Comparison of ENCODE assay signal across 25 cellular contexts in genomic region chr1:43898981-43899380, GRCh38. TPM values are rescaled to one million over a fixed set of nuclear protein-coding genes. Genes with fewer than 3 reads are reported as not detected.
A peak's percentile ranks its signal among the peaks of the same experiment; 100 is the strongest.
DNase-seq lines count a peak whose midpoint lies in the region; ATAC-seq and TF ChIP-seq lines count a peak whose summit lies in the region.
"Had no signal": no experiment of that assay in that cellular context is flagged by ENCODE, and none has a peak within 500 bp of the region (broad histone marks: within the 10 kb centered on the region; RNA-seq: fewer than 3 reads in every experiment).

No MANE protein-coding gene starts in this region.

- peaks cover 0 to 6% of the 10 kb centered on the region in 2 donors for H3K36me3 ChIP-seq in aorta (ENCODE audit: control insufficient read depth in 1 of 2, insufficient read depth in 2 of 2, low read length in 1 of 2)
- H3K36me3 ChIP-seq: BE2C had no signal

- H3K4me1 Mint-ChIP-seq in stimulated activated naive CD8-positive, alpha-beta T cell treated with anti-CD3 and anti-CD28 coated beads, Interleukin-15, amount 100 ng/mL, for 72 hours: no peaks in the 10 kb centered on the region
- H3K4me1 Mint-ChIP-seq in T-helper 17 cell: peaks cover 12% of the 10 kb centered on the region
- H3K4me1 Mint-ChIP-seq: CD14-positive monocyte; CD4-positive, alpha-beta memory T cell; CD8-positive, alpha-beta memory T cell had no signal

- H3K4me3 Mint-ChIP-seq in stimulated activated naive CD8-positive, alpha-beta T cell treated with anti-CD3 and anti-CD28 coated beads, Interleukin-15, amount 100 ng/mL, for 72 hours: no peak overlapping the region
- no peak overlapping the region for H3K4me3 Mint-ChIP-seq in T-helper 17 cell
- H3K4me3 Mint-ChIP-seq: CD14-positive monocyte; CD4-positive, alpha-beta memory T cell; CD4-positive, CD25-positive, alpha-beta regulatory T cell; CD8-positive, alpha-beta memory T cell had no signal

- peak overlapping the region; percentile 49 to 60 for H3K27ac Mint-ChIP-seq in stimulated activated naive CD8-positive, alpha-beta T cell treated with anti-CD3 and anti-CD28 coated beads, Interleukin-15, amount 100 ng/mL, for 72 hours
- H3K27ac Mint-ChIP-seq in T-helper 17 cell: peak overlapping the region; percentile 14

- 97 to 100% methylated on average over 12 of the region's 12 CpGs for WGBS in aorta, 2 donors

- H3K27me3 ChIP-seq in aorta (ENCODE audit: control insufficient read depth in 1 of 2, insufficient read depth in 2 of 2, low read length in 1 of 2): no peaks in the 10 kb centered on the region
- H3K27me3 ChIP-seq: BE2C, BLaER1 had no signal

- H3K27me3 Mint-ChIP-seq in stimulated activated naive CD8-positive, alpha-beta T cell treated with anti-CD3 and anti-CD28 coated beads, Interleukin-15, amount 100 ng/mL, for 72 hours: no peaks in the 10 kb centered on the region
- no peaks in the 10 kb centered on the region for H3K27me3 Mint-ChIP-seq in T-helper 17 cell
- H3K27me3 Mint-ChIP-seq: CD4-positive, alpha-beta memory T cell; CD4-positive, CD25-positive, alpha-beta regulatory T cell; CD8-positive, alpha-beta memory T cell had no signal

- no peak overlapping the region for H3K27ac ChIP-seq in aorta (ENCODE audit: low read depth in 1 of 2, low read length in 2 of 2)
- H3K27ac ChIP-seq: BLaER1 had no signal

- DNase-seq in stimulated activated naive CD8-positive, alpha-beta T cell treated with anti-CD3 and anti-CD28 coated beads, Interleukin-15, amount 100 ng/mL, for 72 hours: no peak
- DNase-seq in stimulated activated naive CD8-positive, alpha-beta T cell treated with anti-CD3 and anti-CD28 coated beads, Interleukin-15, Interleukin-2, amounts not matched to agents 100 U/mL and 50 U/mL, for 24 hours: no peak
- DNase-seq in T-helper 17 cell (no peak), islet precursor cell (peak; percentile 35), omental fat pad (ENCODE audit: low spot score) (no peak), aorta (no peak)
- DNase-seq: 8988T; ACHN; BE2C; C1 segment of cervical spinal cord; CD4-positive, alpha-beta memory T cell; CD4-positive, CD25-positive, alpha-beta regulatory T cell; CD8-positive, alpha-beta memory T cell; COR-L47; DMS 273 treated with DMSO at 0.1 percent for 48 hours; DMS153; DMS53; DND-41; EL; GDM1 had no signal

- intact Hi-C loops in aorta (cut with DNase I): no loop called here

- no peak for TF ChIP-seq CTCF in omental fat pad (IDR thresholded peaks at IDR 0.05)

- H3K4me3 ChIP-seq in aorta (ENCODE audit: low read length in 2 of 2): no peak overlapping the region
- H3K4me3 ChIP-seq: BLaER1, GM12878 had no signal

- H3K9me3 ChIP-seq in T-helper 17 cell (ENCODE audit: control insufficient read depth, low read length, poor library complexity, severe bottlenecking): no peaks in the 10 kb centered on the region
- no peaks in the 10 kb centered on the region for H3K9me3 ChIP-seq in aorta (ENCODE audit: control insufficient read depth, low read length)
- H3K9me3 ChIP-seq: BE2C, BLaER1 had no signal

- no peak for ATAC-seq in stimulated activated naive CD8-positive, alpha-beta T cell treated with anti-CD3 and anti-CD28 coated beads, Interleukin-15, amount 100 ng/mL, for 72 hours
- no peak for ATAC-seq in stimulated activated naive CD8-positive, alpha-beta T cell treated with anti-CD3 and anti-CD28 coated beads, Interleukin-15, Interleukin-2, amounts not matched to agents 100 U/mL and 50 U/mL, for 24 hours
- ATAC-seq in T-helper 17 cell (no peak), omental fat pad (ENCODE audit: low FRiP score) (no peak), aorta (ENCODE audit: low FRiP score) (no peak)
- ATAC-seq: GM12878 had no signal

- no peaks in the 10 kb centered on the region for H3K4me1 ChIP-seq in aorta (ENCODE audit: control insufficient read depth in 1 of 2, insufficient read depth in 2 of 2, low read length in 2 of 2)
- H3K4me1 ChIP-seq: BE2C had no signal

- no peaks in the 10 kb centered on the region for H3K9me3 Mint-ChIP-seq in stimulated activated naive CD8-positive, alpha-beta T cell treated with anti-CD3 and anti-CD28 coated beads, Interleukin-15, amount 100 ng/mL, for 72 hours
- H3K9me3 Mint-ChIP-seq: CD4-positive, alpha-beta memory T cell; CD4-positive, CD25-positive, alpha-beta regulatory T cell; CD8-positive, alpha-beta memory T cell had no signal

- H3K36me3 Mint-ChIP-seq in T-helper 17 cell (ENCODE audit: low read depth): peaks cover 14% of the 10 kb centered on the region

RNA-seq across cellular contexts. Expression of gene ARTN, which starts 34.6 kb away (rescaled TPM):
- total RNA-seq in T-helper 17 cell (under 1 TPM; 0.52 to 0.65 TPM), omental fat pad (under 1 TPM in 3 of 4 donors, not detected in 1; 0.19 to 0.72 (median 0.63) TPM), aorta (1 to 10 TPM; 1.8 to 4.9 TPM)
- polyA plus RNA-seq in aorta: 1 to 10 TPM in 1 of 2 donors, not detected in 1; 2.1 TPM
- total RNA-seq: G401 had no signal
- polyA plus RNA-seq: AG04450; CD14-positive monocyte; CD4-positive, alpha-beta memory T cell; CD4-positive, CD25-positive, alpha-beta regulatory T cell; CD8-positive, alpha-beta memory T cell had no signal

RNA-seq across cellular contexts. Expression of gene IPO13, which starts 47.8 kb away (rescaled TPM):
- total RNA-seq in T-helper 17 cell (10 to 100 TPM; 10.6 to 12.5 TPM), omental fat pad (10 to 100 TPM; 18.7 to 23.2 (median 21.1) TPM), aorta (10 to 100 TPM; 19.4 to 22.5 TPM)
- polyA plus RNA-seq in aorta: 10 to 100 TPM in 1 of 2 donors, 1 to 10 TPM in 1; 9.8 to 29.2 TPM
